In genomic region chr17:17120294-17120693, GRCh38 we compare ENCODE assay signal across 1 cellular context.
TF ChIP-seq lines count a peak whose summit lies in the region.

No MANE protein-coding gene starts in this region.

TF ChIP-seq in K562, 482 proteins besides CTCF, POLR2A, EP300 and RAD21 (continued from another document):
- TF ChIP-seq VEZF1 (CRISPR knock-in tag; IDR thresholded peaks at IDR 0.05) (no peak), RBFOX2 (IDR thresholded peaks at IDR 0.05; ENCODE audit: low read depth, low read length) (no peak), ZNF316 (IDR thresholded peaks at IDR 0.05) (no peak), EP400 (IDR thresholded peaks at IDR 0.05) (no peak)
TF ChIP-seq in K562: peak in this region for 0.
